ENCODE assay signal across 15 cellular contexts in the genomic region with DNA sequence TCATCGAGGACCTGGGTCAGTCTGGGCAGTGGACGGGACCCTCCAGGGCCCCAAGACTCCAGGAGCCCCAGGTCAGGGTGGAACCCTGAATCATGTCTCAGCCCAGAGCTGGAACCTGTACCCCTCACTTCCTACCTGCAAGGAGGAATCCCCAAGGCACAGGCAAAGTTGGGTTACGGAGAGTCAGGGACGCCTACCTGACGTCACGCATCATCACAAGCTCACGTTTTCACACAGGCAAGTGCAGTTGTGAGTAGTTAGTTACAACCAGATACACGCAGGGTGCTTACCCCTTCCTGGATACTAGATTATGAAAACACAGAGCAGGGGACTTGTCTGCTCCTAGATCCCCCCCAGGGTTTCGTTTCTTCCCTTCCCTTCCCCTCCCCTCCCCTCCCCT. TPM values are rescaled to one million over a fixed set of nuclear protein-coding genes. Genes with fewer than 3 reads are reported as not detected.
A peak's percentile ranks its signal among the peaks of the same experiment; 100 is the strongest.
DNase-seq lines count a peak whose midpoint lies in the region; ATAC-seq and TF ChIP-seq lines count a peak whose summit lies in the region.
"Had no signal": no experiment of that assay in that cellular context is flagged by ENCODE, and none has a peak within 500 bp of the region (broad histone marks: within the 10 kb centered on the region; RNA-seq: fewer than 3 reads in every experiment).

No MANE protein-coding gene starts in this region.

- peak; percentile 64 for ATAC-seq in CD8-positive, alpha-beta T cell
- peak; percentile 17 to 29 for ATAC-seq in naive B cell (ENCODE audit: low read depth in 2 of 2)
- no peak for ATAC-seq in GM18909 (IDR thresholded peaks at IDR 0.05; ENCODE audit: poor library complexity, unreplicated experiment)
- ATAC-seq in GM19035 (IDR thresholded peaks at IDR 0.05; ENCODE audit: unreplicated experiment): no peak

- no peak overlapping the region for H3K27ac ChIP-seq in CD8-positive, alpha-beta T cell (ENCODE audit: low read depth, low read length)
- H3K27ac ChIP-seq in HUES48 (ENCODE audit: low read depth, low read length): no peak overlapping the region
- H3K27ac ChIP-seq: ascending aorta, SK-N-MC had no signal

- H3K9me3 Mint-ChIP-seq in CD8-positive, alpha-beta T cell: no peaks in the 10 kb centered on the region
- H3K9me3 Mint-ChIP-seq in brain (peaks cover 3 to 12% (median 6%) of the 10 kb centered on the region in 5 experiments), naive B cell (peaks cover 0 to 10% (median 2%) of the 10 kb centered on the region in 7 donors)

- CTCF ChIA-PET in CD8-positive, alpha-beta T cell (lab: Charles Lee): interaction anchor here (1.2 kb wide), 1 partner anchor 10 kb away, joined by 3 read pairs; a partner anchor contains a TSS

- H3K27me3 ChIP-seq in CD8-positive, alpha-beta T cell (ENCODE audit: insufficient read depth, low read length): no peaks in the 10 kb centered on the region
- H3K27me3 ChIP-seq in HUES48 (ENCODE audit: control insufficient read depth, insufficient read depth, low read length): peaks cover 35% of the 10 kb centered on the region
- H3K27me3 ChIP-seq: ascending aorta had no signal

- peak in 1 of 7 experiments; percentile 38 for DNase-seq in CD8-positive, alpha-beta T cell
- DNase-seq in naive B cell (no peak), SW 1271 (lab: John Stamatoyannopoulos, UW) (no peak)
- DNase-seq in activated effector memory CD4-positive, alpha-beta T cell treated with Interleukin-2 at 50 U/mL for 16 hours: no peak
- DNase-seq: dermis blood vessel endothelial cell; stimulated activated CD4-positive, alpha-beta T cell treated with anti-CD3 and anti-CD28 coated beads, Interleukin-4, amount 100 ng/mL, for 24 hours had no signal

- H3K4me3 Mint-ChIP-seq in CD8-positive, alpha-beta T cell: peak overlapping the region; percentile 76
- peak overlapping the region; percentile 80 to 86 (median 81) for H3K4me3 Mint-ChIP-seq in brain
- H3K4me3 Mint-ChIP-seq in naive B cell: peak overlapping the region in 4 of 8 donors; percentile 33 to 61 (median 54)

- H3K9ac ChIP-seq in HUES48 (ENCODE audit: low read depth, low read length): peak overlapping the region; percentile 31; the same call in 1 of the 2 replicates

- peak overlapping the region; percentile 30 for H3K4me3 ChIP-seq in CD8-positive, alpha-beta T cell (ENCODE audit: low read depth, low read length)
- H3K4me3 ChIP-seq in HUES48 (ENCODE audit: low read depth, low read length): peak overlapping the region; percentile 62
- H3K4me3 ChIP-seq: lung had no signal

- intact Hi-C loops in CD8-positive, alpha-beta T cell (cut with DNase I, micrococcal nuclease): no loop called here

- no peaks in the 10 kb centered on the region for H3K36me3 Mint-ChIP-seq in CD8-positive, alpha-beta T cell
- H3K36me3 Mint-ChIP-seq in brain: no peaks in the 10 kb centered on the region
- no peaks in the 10 kb centered on the region for H3K36me3 Mint-ChIP-seq in naive B cell

- peak overlapping the region; percentile 60 for H3K27ac Mint-ChIP-seq in CD8-positive, alpha-beta T cell
- H3K27ac Mint-ChIP-seq in brain (peak overlapping the region in 1 of 5 experiments; percentile 76), naive B cell (no peak overlapping the region)

- no peak for TF ChIP-seq CTCF in CD8-positive, alpha-beta T cell (IDR thresholded peaks at IDR 0.05)
- no peak for TF ChIP-seq CTCF in brain (conservative IDR thresholded peaks at IDR 0.05)

- POLR2A ChIA-PET in CD8-positive, alpha-beta T cell (lab: Charles Lee): interaction anchor here (1.0 kb wide), 1 partner anchor 9 kb away, joined by 3 read pairs; no protein-coding TSS in a partner anchor

- peaks cover 16% of the 10 kb centered on the region for H3K4me1 ChIP-seq in CD8-positive, alpha-beta T cell (ENCODE audit: insufficient read depth, low read length)
- H3K4me1 ChIP-seq in HUES48 (ENCODE audit: control insufficient read depth, insufficient read depth, low read length): peaks cover 4% of the 10 kb centered on the region; the same call in 1 of the 2 replicates
- H3K4me1 ChIP-seq: ascending aorta had no signal

- peaks cover 20% of the 10 kb centered on the region for H3K4me1 Mint-ChIP-seq in CD8-positive, alpha-beta T cell (ENCODE audit: low read depth)
- H3K4me1 Mint-ChIP-seq in brain: peaks cover 25% of the 10 kb centered on the region
- peaks cover 13 to 21% (median 14%) of the 10 kb centered on the region in 3 donors for H3K4me1 Mint-ChIP-seq in naive B cell

- H3K27me3 Mint-ChIP-seq in CD8-positive, alpha-beta T cell (ENCODE audit: low read depth): peaks cover 29% of the 10 kb centered on the region
- peaks cover 50% of the 10 kb centered on the region for H3K27me3 Mint-ChIP-seq in brain
- peaks cover 42 to 74% (median 52%) of the 10 kb centered on the region in 3 donors for H3K27me3 Mint-ChIP-seq in naive B cell

- H3K9me3 ChIP-seq in CD8-positive, alpha-beta T cell (ENCODE audit: low read length): no peaks in the 10 kb centered on the region
- no peaks in the 10 kb centered on the region for H3K9me3 ChIP-seq in HUES48 (ENCODE audit: control insufficient read depth, insufficient read depth, low read length)
- H3K9me3 ChIP-seq: ascending aorta had no signal

- no peaks in the 10 kb centered on the region for H3K36me3 ChIP-seq in CD8-positive, alpha-beta T cell (ENCODE audit: insufficient read depth, low read length)
- no peaks in the 10 kb centered on the region for H3K36me3 ChIP-seq in HUES48 (ENCODE audit: control insufficient read depth, insufficient read depth, low read length)
- H3K36me3 ChIP-seq: ascending aorta had no signal

RNA-seq across cellular contexts. Expression of a gene that starts 1.9 kb away (rescaled TPM):
- total RNA-seq in CD8-positive, alpha-beta T cell: not detected
- not detected for polyA plus RNA-seq in brain (ENCODE audit: insufficient read depth, low read depth, low replicate concordance)
- not detected for polyA plus RNA-seq in naive B cell (ENCODE audit: low read depth in 6 of 6)
- total RNA-seq: ascending aorta, dermis blood vessel endothelial cell, fibroblast of lung, OCI-LY7 had no signal
- polyA plus RNA-seq: fibroblast of lung had no signal

RNA-seq across cellular contexts. Expression of a gene that starts 6.1 kb away (rescaled TPM):
- 1 to 10 TPM; 1.1 to 1.5 TPM for total RNA-seq in CD8-positive, alpha-beta T cell
- polyA plus RNA-seq in brain (ENCODE audit: insufficient read depth, low read depth, low replicate concordance) (not detected), naive B cell (ENCODE audit: low read depth in 6 of 6) (under 1 TPM in 2 of 6 donors, not detected in 4; 0.39 to 0.58 TPM)
- total RNA-seq: ascending aorta, dermis blood vessel endothelial cell, fibroblast of lung had no signal
- polyA plus RNA-seq: fibroblast of lung had no signal

RNA-seq across cellular contexts. Expression of a gene that starts 9.8 kb away (rescaled TPM):
- total RNA-seq in CD8-positive, alpha-beta T cell: 10 to 100 TPM; 32.4 to 39.5 TPM
- polyA plus RNA-seq in brain (ENCODE audit: insufficient read depth, low read depth, low replicate concordance) (159 TPM), naive B cell (ENCODE audit: low read depth in 6 of 6) (100 to 1,000 TPM; 171 to 260 (median 224) TPM)

RNA-seq across cellular contexts. Expression of a gene that starts 31.1 kb away (rescaled TPM):
- 1 to 10 TPM; 2.3 to 3.9 TPM for total RNA-seq in CD8-positive, alpha-beta T cell
- polyA plus RNA-seq in brain (ENCODE audit: insufficient read depth, low read depth, low replicate concordance) (not detected), naive B cell (ENCODE audit: low read depth in 6 of 6) (100 to 1,000 TPM; 613 to 938 (median 691) TPM)
- total RNA-seq: ascending aorta, dermis blood vessel endothelial cell, fibroblast of lung had no signal
- polyA plus RNA-seq: fibroblast of lung had no signal

RNA-seq across cellular contexts. Expression of a gene that starts 33.9 kb away (rescaled TPM):
- total RNA-seq in CD8-positive, alpha-beta T cell: 100 to 1,000 TPM; 260 to 270 TPM
- polyA plus RNA-seq in brain (ENCODE audit: insufficient read depth, low read depth, low replicate concordance) (68.2 TPM), naive B cell (ENCODE audit: low read depth in 6 of 6) (10 to 100 TPM; 71.0 to 86.2 (median 79.5) TPM)

Comparison
In these comparisons a context has a peak if more than half of its experiments do, and no peak if none do; other contexts are left out.
1. ATAC-seq: peak in CD8-positive, alpha-beta T cell (single experiment) and naive B cell (2 of 2); none in GM18909 (single experiment) and GM19035 (single experiment).